18 cellular contexts compared by ENCODE assay signal in the genomic region with DNA sequence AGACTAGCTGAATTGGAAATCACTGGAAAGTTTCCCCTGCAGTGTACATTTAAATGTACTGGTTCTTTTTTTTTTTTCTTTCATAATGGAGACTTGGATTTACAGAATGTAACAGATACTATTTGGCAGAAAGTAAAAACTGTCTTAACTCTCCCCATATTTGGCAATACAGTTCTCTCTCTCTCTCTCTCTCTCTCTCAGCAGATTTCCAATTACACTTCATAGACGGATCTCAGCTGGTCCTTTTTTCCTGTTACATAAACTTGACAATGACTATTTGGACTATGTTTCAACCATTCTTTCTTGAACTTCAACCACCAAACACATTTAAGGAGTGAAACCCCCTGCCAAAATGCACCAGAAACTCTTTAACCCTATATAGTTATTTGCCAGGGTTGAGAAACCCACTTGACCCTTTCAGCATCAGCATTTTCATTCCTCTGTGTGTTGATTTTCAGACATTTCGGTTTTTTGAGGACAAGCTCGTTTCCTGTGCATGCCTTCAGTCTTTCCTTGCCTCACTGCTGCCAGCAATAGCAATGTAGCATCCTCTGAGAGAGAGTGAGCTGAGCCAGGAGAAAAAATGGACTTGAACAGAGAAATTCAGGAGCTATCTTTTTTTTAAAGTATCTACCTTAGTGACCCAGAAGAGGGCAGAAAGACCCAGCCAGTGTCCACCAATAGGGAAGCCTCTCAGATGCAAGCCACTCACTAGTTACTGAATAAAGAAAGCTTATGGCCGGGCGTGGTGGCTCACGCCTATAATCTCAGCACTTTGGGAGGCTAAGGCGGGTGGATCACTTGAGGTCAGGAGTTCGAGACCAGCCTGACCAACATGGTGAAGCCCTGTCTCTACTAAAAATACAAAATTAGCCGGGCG. TPM values are rescaled to one million over a fixed set of nuclear protein-coding genes. Genes with fewer than 3 reads are reported as not detected.
DNase-seq lines count a peak whose midpoint lies in the region; ATAC-seq, FAIRE-seq and TF ChIP-seq lines count a peak whose summit lies in the region.
"Had no signal": no experiment of that assay in that cellular context is flagged by ENCODE, and none has a peak within 500 bp of the region (broad histone marks: within the 10 kb centered on the region; RNA-seq: fewer than 3 reads in every experiment).

No MANE protein-coding gene starts in this region.

- H3K27me3 ChIP-seq in colonic mucosa, result no peaks in the 10 kb centered on the region

- CTCF ChIA-PET in A549 (lab: Yijun Ruan, JAX), result interaction anchor here (0.7 to 1.3 kb wide), 6 partner anchors 16 to 77 kb away, joined by 3 to 4 read pairs (median 3); no protein-coding TSS in a partner anchor

- POLR2A ChIA-PET in A549 (lab: Yijun Ruan, JAX), result interaction anchor here (0.8 kb wide), 1 partner anchor 19 kb away, joined by 3 read pairs; no protein-coding TSS in a partner anchor

- no peak overlapping the region for H3K4me3 ChIP-seq in A549
- H3K4me3 ChIP-seq in colonic mucosa, result no peak overlapping the region

- ATAC-seq in A549 (peak; percentile 39 to 43; a peak in 1 of 6 replicates), GM21515 (IDR thresholded peaks at IDR 0.05; ENCODE audit: unreplicated experiment) (no peak), HG02840 (IDR thresholded peaks at IDR 0.05; ENCODE audit: low FRiP score, unreplicated experiment) (no peak), GM21528 (IDR thresholded peaks at IDR 0.05; ENCODE audit: low FRiP score, unreplicated experiment) (no peak)
- ATAC-seq: activated naive CD8-positive, alpha-beta T cell treated with anti-CD3 and anti-CD28 coated beads, Interleukin-2, amount 50 U/mL, for 24 hours; activated T-cell treated with anti-CD3 and anti-CD28 coated beads, Interleukin-2, amount 50 U/mL, for 72 hours had no signal

- no peaks in the 10 kb centered on the region for H3K4me1 ChIP-seq in A549
- no peaks in the 10 kb centered on the region for H3K4me1 ChIP-seq in colonic mucosa

- TF ChIP-seq POLR2A in A549 (IDR thresholded peaks at IDR 0.05; ENCODE audit: low read length), result no peak

- TF ChIP-seq CTCF in A549 (IDR thresholded peaks at IDR 0.05), result no peak
- no peak for TF ChIP-seq CTCF in colonic mucosa (IDR thresholded peaks at IDR 0.05)

- DNase-seq in A549 (ENCODE audit: low read depth in 1 of 2, low spot score in 1 of 2) (peak in 1 of 2 experiments; percentile 25), M059J (ENCODE audit: low read depth) (peak; percentile 19), colonic mucosa (peak; percentile 28), iris pigment epithelial cell (ENCODE audit: low read depth) (peak; percentile 26), activated T-cell treated with anti-CD3 and anti-CD28 coated beads for 4 hours (no peak)
- DNase-seq: activated CD4-positive, alpha-beta T cell treated with anti-CD3 and anti-CD28 coated beads, Interleukin-2, amount 50 U/mL, for 4 hours; activated naive CD8-positive, alpha-beta T cell treated with anti-CD3 and anti-CD28 coated beads, Interleukin-2, amount 50 U/mL, for 24 hours; activated T-cell treated with anti-CD3 and anti-CD28 coated beads, Interleukin-2, amount 50 U/mL, for 72 hours; H7; midbrain; NCI-H1694 treated with DMSO at 0.1 percent for 48 hours; NCI-H510A treated with DMSO at 0.1 percent for 48 hours; stimulated activated CD4-positive, alpha-beta T cell treated with anti-CD3 and anti-CD28 coated beads, Interleukin-12 subunit alpha, Interleukin-12 subunit beta, amount 100 ng/mL, for 4 hours had no signal

- H3K36me3 ChIP-seq in colonic mucosa, result no peaks in the 10 kb centered on the region

- H3K27ac ChIP-seq in A549 (no peak overlapping the region), colonic mucosa (no peak overlapping the region)
- H3K27ac ChIP-seq: RWPE1 had no signal

- H3K9me3 ChIP-seq in A549 (no peaks in the 10 kb centered on the region), colonic mucosa (no peaks in the 10 kb centered on the region)

- TF ChIP-seq RAD21 in A549 (conservative IDR thresholded peaks at IDR 0.05 in 1 of 2, IDR thresholded peaks at IDR 0.05 in 1 of 2), result no peak

- no peak for TF ChIP-seq EP300 in A549 (IDR thresholded peaks at IDR 0.05)

- intact Hi-C loops in colonic mucosa (cut with DNase I), result no loop called here

- H3K4me2 ChIP-seq in A549, result no peak overlapping the region

- WGBS in A549 (ENCODE audit: missing lambda C conversion rate), result 70% methylated on average over 10 of the region's 10 CpGs

- H3K9ac ChIP-seq in colonic mucosa (ENCODE audit: low read depth in 2 of 2, low read length in 2 of 2), result no peak overlapping the region

- FAIRE-seq in A549 (lab: Jason Lieb, UNC), result no peak

TF ChIP-seq in A549, 52 proteins besides CTCF, POLR2A, EP300 and RAD21:
- TF ChIP-seq POLR2AphosphoS2 (conservative IDR thresholded peaks at IDR 0.05; ENCODE audit: low read length) (no peak), FOXS1 (CRISPR knock-in tag; IDR thresholded peaks at IDR 0.05) (no peak), CHD2 (IDR thresholded peaks at IDR 0.05; ENCODE audit: low read length, partially characterized antibody) (no peak), KDM5A (IDR thresholded peaks at IDR 0.05) (no peak), CBX2 (IDR thresholded peaks at IDR 0.05; ENCODE audit: borderline replicate concordance, low read depth) (no peak), ZNF302 (CRISPR knock-in tag; IDR thresholded peaks at IDR 0.05) (no peak), GATA3 (IDR thresholded peaks at IDR 0.05; ENCODE audit: borderline replicate concordance) (no peak), NR3C1 (IDR thresholded peaks at IDR 0.05) (no peak), NFE2L2 (conservative IDR thresholded peaks at IDR 0.05; ENCODE audit: low read length) (no peak), MYC (IDR thresholded peaks at IDR 0.05; ENCODE audit: borderline replicate concordance, low read length) (no peak)
- TF ChIP-seq, protein P1, sequence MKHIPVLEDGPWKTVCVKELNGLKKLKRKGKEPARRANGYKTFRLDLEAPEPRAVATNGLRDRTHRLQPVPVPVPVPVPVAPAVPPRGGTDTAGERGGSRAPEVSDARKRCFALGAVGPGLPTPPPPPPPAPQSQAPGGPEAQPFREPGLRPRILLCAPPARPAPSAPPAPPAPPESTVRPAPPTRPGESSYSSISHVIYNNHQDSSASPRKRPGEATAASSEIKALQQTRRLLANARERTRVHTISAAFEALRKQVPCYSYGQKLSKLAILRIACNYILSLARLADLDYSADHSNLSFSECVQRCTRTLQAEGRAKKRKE (CRISPR knock-in tag; IDR thresholded peaks at IDR 0.05; ENCODE audit: low read depth), result no peak

RNA-seq across cellular contexts. Expression of a gene that starts 26.0 kb away (rescaled TPM):
- polyA plus RNA-seq in A549 (2011; rRNA removed) (0.06 and 0.09 TPM in 2 replicates), A549 (2017; fragmentation: RNase III; extraction: RNeasy Plus Mini Kit Qiagen cat#74134 plus additional on column Dnase treatment) (0.04 TPM in 1 of 3 replicates, not detected in the others)
- polyA plus RNA-seq in A549 (2012; cell fraction: cytosol; rRNA removed), result not detected in 2 replicates
- 0.01 TPM in 1 of 2 replicates, not detected in the other for polyA plus RNA-seq in A549 (2012; cell fraction: nucleus; rRNA removed)
- polyA minus RNA-seq in A549 (2011; rRNA and poly(A)+ RNA removed), result 0.33 TPM in 1 of 2 replicates, not detected in the other
- 0.42 TPM in 1 of 2 replicates, not detected in the other for total RNA-seq in M059J (2014; rRNA removed; shearing (Covaris generic))
- total RNA-seq in colonic mucosa, result 10 to 100 TPM in 1 of 2 donors, 1 to 10 TPM in 1; 7.9 to 11.7 TPM
- total RNA-seq: osteocyte had no signal

Comparison
In these comparisons a context has a peak if more than half of its experiments do, and no peak if none do; other contexts are left out.
1. ATAC-seq: peak in A549 (2 of 2); none in GM21515 (single experiment), HG02840 (single experiment) and GM21528 (single experiment).